1 cellular context compared by ENCODE assay signal in the genomic region with DNA sequence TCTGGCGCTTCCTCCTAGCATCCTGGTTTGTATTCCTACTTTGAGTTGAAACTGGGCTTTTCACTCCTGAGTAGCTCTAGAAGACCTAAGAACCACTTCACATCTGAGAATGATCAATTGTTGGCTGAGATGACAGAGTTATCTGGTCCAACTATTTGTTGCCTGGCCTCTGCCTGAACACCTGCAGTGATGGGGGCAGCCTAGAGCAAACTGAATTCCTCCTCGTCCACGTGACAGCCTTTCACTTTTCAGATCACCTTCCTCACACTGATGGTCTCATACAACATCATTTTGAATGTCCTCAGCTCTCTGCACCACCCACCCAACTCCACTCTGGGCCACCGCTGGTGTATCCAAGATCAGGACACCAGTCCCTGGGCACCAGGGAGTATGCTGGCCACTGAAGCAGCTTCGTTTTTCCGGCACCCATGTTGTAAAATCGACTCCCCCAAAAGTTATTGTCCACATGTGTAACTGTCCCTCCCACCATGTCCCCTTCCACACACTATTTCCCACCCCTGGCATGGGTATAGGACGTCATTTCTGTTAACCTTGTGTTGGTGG.
TF ChIP-seq lines count a peak whose summit lies in the region.

No MANE protein-coding gene starts in this region.

TF ChIP-seq in HepG2, 621 proteins besides CTCF, POLR2A, EP300 and RAD21:
- TF ChIP-seq CBX1 (IDR thresholded peaks at IDR 0.05; ENCODE audit: low read depth) = no peak
- TF ChIP-seq, protein P1, sequence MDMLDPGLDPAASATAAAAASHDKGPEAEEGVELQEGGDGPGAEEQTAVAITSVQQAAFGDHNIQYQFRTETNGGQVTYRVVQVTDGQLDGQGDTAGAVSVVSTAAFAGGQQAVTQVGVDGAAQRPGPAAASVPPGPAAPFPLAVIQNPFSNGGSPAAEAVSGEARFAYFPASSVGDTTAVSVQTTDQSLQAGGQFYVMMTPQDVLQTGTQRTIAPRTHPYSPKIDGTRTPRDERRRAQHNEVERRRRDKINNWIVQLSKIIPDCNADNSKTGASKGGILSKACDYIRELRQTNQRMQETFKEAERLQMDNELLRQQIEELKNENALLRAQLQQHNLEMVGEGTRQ (IDR thresholded peaks at IDR 0.05; ENCODE audit: low read depth, low read length) = peak; percentile 65
- TF ChIP-seq, protein P1 (CRISPR knock-in tag; IDR thresholded peaks at IDR 0.05; ENCODE audit: borderline replicate concordance) = peak; percentile 51; the same call in 1 of the 2 replicates
- peak; percentile 50 for TF ChIP-seq TEAD3 (CRISPR knock-in tag; optimal IDR thresholded peaks at IDR 0.05; ENCODE audit: borderline replicate concordance)
TF ChIP-seq in HepG2: peak in this region for 2.
